In genomic region chr4:125985856-125986255, GRCh38 we compare ENCODE assay signal across 12 cellular contexts.
DNase-seq lines count a peak whose midpoint lies in the region; ATAC-seq and TF ChIP-seq lines count a peak whose summit lies in the region.
"Had no signal": no experiment of that assay in that cellular context is flagged by ENCODE, and none has a peak within 500 bp of the region (broad histone marks: within the 10 kb centered on the region; RNA-seq: fewer than 3 reads in every experiment).

No MANE protein-coding gene starts in this region.

- ATAC-seq in SK-N-SH treated with all-trans-retinoic acid at 6 μM for 48 hours, result no peak

- no peak overlapping the region for H3K27ac ChIP-seq in SK-N-SH (ENCODE audit: low read depth in 2 of 2, low read length in 1 of 2)
- no peak overlapping the region for H3K27ac ChIP-seq in thyroid gland

- H3K27me3 ChIP-seq in SK-N-SH (ENCODE audit: insufficient read depth), result no peaks in the 10 kb centered on the region
- no peaks in the 10 kb centered on the region for H3K27me3 ChIP-seq in thyroid gland

- H3K4me1 ChIP-seq in SK-N-SH (ENCODE audit: control insufficient read depth in 1 of 2, insufficient read depth in 2 of 2, low read depth in 1 of 2, low read length in 1 of 2) (no peaks in the 10 kb centered on the region), thyroid gland (peaks cover 0 to 13% of the 10 kb centered on the region in 2 donors)

- H4K20me1 ChIP-seq in SK-N-SH (ENCODE audit: insufficient read depth), result no peaks in the 10 kb centered on the region

- intact Hi-C loops in thyroid gland (cut with DNase I), result no loop called here

- DNase-seq in SK-N-SH (no peak), NCI-H2029 (lab: John Stamatoyannopoulos, UW) (peak; percentile 33), choroid plexus epithelial cell (ENCODE audit: low read depth) (peak; percentile 4), thyroid gland (peak; percentile 15 to 23), NCI-H1048 (lab: John Stamatoyannopoulos, UW) (no peak), SIG-M5 treated with dmso at 0.1 percent for 504 hours (lab: John Stamatoyannopoulos, UW; ENCODE audit: unreplicated experiment) (no peak)
- no peak for DNase-seq in stimulated activated CD8-positive, alpha-beta memory T cell treated with anti-CD3 and anti-CD28 coated beads, Interleukin-4, amount 100 ng/mL, for 48 hours
- DNase-seq: activated naive CD8-positive, alpha-beta T cell treated with anti-CD3 and anti-CD28 coated beads, Interleukin-2, amount 10 ng/mL, durations not matched to agents 7 days and 5 days; cortex of kidney; DMS79 treated with DMSO at 0.1 percent for 48 hours; T-helper 2 cell had no signal

- TF ChIP-seq POLR2A in thyroid gland (IDR thresholded peaks at IDR 0.05), result no peak

- H3K36me3 ChIP-seq in SK-N-SH (replicated peaks in 1 of 2; ENCODE audit: control insufficient read depth in 1 of 2, insufficient read depth in 2 of 2, low read length in 1 of 2), result no peaks in the 10 kb centered on the region
- H3K36me3 ChIP-seq in thyroid gland, result no peaks in the 10 kb centered on the region

- no peak overlapping the region for H3K4me3 ChIP-seq in SK-N-SH (ENCODE audit: low read depth in 2 of 2, low read length in 1 of 2)
- no peak overlapping the region for H3K4me3 ChIP-seq in choroid plexus epithelial cell (ENCODE audit: low read depth, low read length)
- no peak overlapping the region for H3K4me3 ChIP-seq in thyroid gland (replicated peaks in 1 of 3)

- H2AFZ ChIP-seq in SK-N-SH (ENCODE audit: low read depth), result peak overlapping the region; percentile 73

- TF ChIP-seq CTCF in SK-N-SH (IDR thresholded peaks at IDR 0.05), result no peak
- no peak for TF ChIP-seq CTCF in choroid plexus epithelial cell (conservative IDR thresholded peaks at IDR 0.05; ENCODE audit: low read depth, low read length)
- TF ChIP-seq CTCF in thyroid gland (IDR thresholded peaks at IDR 0.05), result no peak

- TF ChIP-seq EP300 in SK-N-SH (IDR thresholded peaks at IDR 0.05; ENCODE audit: borderline replicate concordance in 1 of 2, low read depth in 1 of 2, low read length in 1 of 2), result no peak

- no peaks in the 10 kb centered on the region for H3K9me2 ChIP-seq in SK-N-SH

- TF ChIP-seq RAD21 in SK-N-SH (IDR thresholded peaks at IDR 0.05; ENCODE audit: low read length), result no peak

- POLR2A ChIA-PET in SK-N-SH (lab: Yijun Ruan, JAX), result no interaction called here

- H3K9me3 ChIP-seq in SK-N-SH, result no peaks in the 10 kb centered on the region
- H3K9me3 ChIP-seq in thyroid gland, result no peaks in the 10 kb centered on the region

- H3K79me2 ChIP-seq in SK-N-SH (ENCODE audit: insufficient read depth), result no peaks in the 10 kb centered on the region

- H3F3A ChIP-seq in SK-N-SH (replicated peaks; ENCODE audit: insufficient read depth), result no peaks in the 10 kb centered on the region

- no peak overlapping the region for H3K9ac ChIP-seq in SK-N-SH

- no peak overlapping the region for H3K4me2 ChIP-seq in SK-N-SH

- CTCF ChIA-PET in SK-N-SH (lab: Yijun Ruan, JAX), result no interaction called here

- 73% methylated on average over 3 of the region's 3 CpGs for WGBS in SK-N-SH (ENCODE audit: low lambda C conversion rate)
- WGBS in thyroid gland, 2 donors, result 40 to 52% methylated on average over 3 of the region's 3 CpGs

TF ChIP-seq in SK-N-SH, 30 proteins besides CTCF, POLR2A, EP300 and RAD21:
- TF ChIP-seq NRF1 (IDR thresholded peaks at IDR 0.05; ENCODE audit: low read depth, low read length) (no peak), SMC3 (IDR thresholded peaks at IDR 0.05; ENCODE audit: low read depth, low read length) (no peak), MEF2A (IDR thresholded peaks at IDR 0.05; ENCODE audit: borderline replicate concordance, low read depth) (no peak), POLR2AphosphoS5 (IDR thresholded peaks at IDR 0.05; ENCODE audit: low read depth, low read length) (no peak), RCOR1 (IDR thresholded peaks at IDR 0.05; ENCODE audit: low read length) (no peak), TCF12 (IDR thresholded peaks at IDR 0.05) (no peak), YY1 (IDR thresholded peaks at IDR 0.05; ENCODE audit: low read depth) (no peak), REST (IDR thresholded peaks at IDR 0.05; ENCODE audit: low read depth, low read length) (no peak), EZH2phosphoT487 (IDR thresholded peaks at IDR 0.05; ENCODE audit: borderline replicate concordance, low read depth) (no peak), GABPA (IDR thresholded peaks at IDR 0.05; ENCODE audit: low read depth) (no peak)
- TF ChIP-seq, protein P1, sequence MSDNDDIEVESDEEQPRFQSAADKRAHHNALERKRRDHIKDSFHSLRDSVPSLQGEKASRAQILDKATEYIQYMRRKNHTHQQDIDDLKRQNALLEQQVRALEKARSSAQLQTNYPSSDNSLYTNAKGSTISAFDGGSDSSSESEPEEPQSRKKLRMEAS (IDR thresholded peaks at IDR 0.05; ENCODE audit: low read depth), result no peak
TF ChIP-seq in SK-N-SH: peak in this region for 0.

TF ChIP-seq in SK-N-SH treated with all-trans-retinoic acid at 6 μM for 48 hours, 23 proteins besides CTCF, POLR2A, EP300 and RAD21:
- TF ChIP-seq, protein P2, sequence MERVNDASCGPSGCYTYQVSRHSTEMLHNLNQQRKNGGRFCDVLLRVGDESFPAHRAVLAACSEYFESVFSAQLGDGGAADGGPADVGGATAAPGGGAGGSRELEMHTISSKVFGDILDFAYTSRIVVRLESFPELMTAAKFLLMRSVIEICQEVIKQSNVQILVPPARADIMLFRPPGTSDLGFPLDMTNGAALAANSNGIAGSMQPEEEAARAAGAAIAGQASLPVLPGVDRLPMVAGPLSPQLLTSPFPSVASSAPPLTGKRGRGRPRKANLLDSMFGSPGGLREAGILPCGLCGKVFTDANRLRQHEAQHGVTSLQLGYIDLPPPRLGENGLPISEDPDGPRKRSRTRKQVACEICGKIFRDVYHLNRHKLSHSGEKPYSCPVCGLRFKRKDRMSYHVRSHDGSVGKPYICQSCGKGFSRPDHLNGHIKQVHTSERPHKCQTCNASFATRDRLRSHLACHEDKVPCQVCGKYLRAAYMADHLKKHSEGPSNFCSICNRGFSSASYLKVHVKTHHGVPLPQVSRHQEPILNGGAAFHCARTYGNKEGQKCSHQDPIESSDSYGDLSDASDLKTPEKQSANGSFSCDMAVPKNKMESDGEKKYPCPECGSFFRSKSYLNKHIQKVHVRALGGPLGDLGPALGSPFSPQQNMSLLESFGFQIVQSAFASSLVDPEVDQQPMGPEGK (CRISPR knock-in tag; IDR thresholded peaks at IDR 0.05; ENCODE audit: borderline replicate concordance), result no peak
- TF ChIP-seq ZNF8 (CRISPR knock-in tag; IDR thresholded peaks at IDR 0.05) (no peak), TSHZ2 (CRISPR knock-in tag; IDR thresholded peaks at IDR 0.05) (no peak), CSDC2 (CRISPR knock-in tag; IDR thresholded peaks at IDR 0.05) (no peak), POU6F1 (CRISPR knock-in tag; IDR thresholded peaks at IDR 0.05; ENCODE audit: borderline replicate concordance, low read depth) (no peak), ZFP30 (CRISPR knock-in tag; IDR thresholded peaks at IDR 0.05) (no peak), PPARA (CRISPR knock-in tag; IDR thresholded peaks at IDR 0.05; ENCODE audit: borderline replicate concordance) (no peak), ZNF70 (CRISPR knock-in tag; IDR thresholded peaks at IDR 0.05) (no peak)

Comparison
In these comparisons a context has a peak if more than half of its experiments do, and no peak if none do; other contexts are left out.
1. DNase-seq: peak in NCI-H2029 (single experiment), choroid plexus epithelial cell (single experiment) and thyroid gland (2 of 2); none in SK-N-SH (single experiment), NCI-H1048 (single experiment), stimulated activated CD8-positive, alpha-beta memory T cell treated with anti-CD3 and anti-CD28 coated beads, Interleukin-4, amount 100 ng/mL, for 48 hours (single experiment) and SIG-M5 treated with dmso at 0.1 percent for 504 hours (single experiment).